In genomic region chr7:116167177-116167576, GRCh38 we compare ENCODE assay signal across 10 cellular contexts. TPM values are rescaled to one million over a fixed set of nuclear protein-coding genes. Genes with fewer than 3 reads are reported as not detected.
DNase-seq lines count a peak whose midpoint lies in the region; ATAC-seq lines count a peak whose summit lies in the region.
"Had no signal": no experiment of that assay in that cellular context is flagged by ENCODE, and none has a peak within 500 bp of the region (broad histone marks: within the 10 kb centered on the region; RNA-seq: fewer than 3 reads in every experiment).

No MANE protein-coding gene starts in this region.

- CTCF ChIA-PET in activated CD8-positive, alpha-beta T cell treated with anti-CD3 and anti-CD28 coated beads, Interleukin-2, amount 10 ng/mL, durations not matched to agents 7 days and 5 days (lab: Charles Lee) = interaction anchor here (1.0 to 3.1 kb wide), 20 partner anchors 9 to 698 kb away, joined by 3 to 23 read pairs (median 7); no protein-coding TSS in a partner anchor

- H3K79me2 ChIP-seq in Karpas-422 (ENCODE audit: low read length) = no peaks in the 10 kb centered on the region

- peaks cover 7% of the 10 kb centered on the region for H3K4me1 Mint-ChIP-seq in activated T-cell treated with anti-CD3 and anti-CD28 coated beads, Interleukin-2, amount 50 U/mL, for 4 hours (ENCODE audit: low read depth)
- H3K4me1 Mint-ChIP-seq in activated CD8-positive, alpha-beta T cell treated with anti-CD3 and anti-CD28 coated beads, Interleukin-2, amount 10 ng/mL, durations not matched to agents 7 days and 5 days (ENCODE audit: low read depth) = peaks cover 45% of the 10 kb centered on the region

- H3K4me3 Mint-ChIP-seq in activated T-cell treated with anti-CD3 and anti-CD28 coated beads, Interleukin-2, amount 50 U/mL, for 4 hours = no peak overlapping the region
- no peak overlapping the region for H3K4me3 Mint-ChIP-seq in activated CD8-positive, alpha-beta T cell treated with anti-CD3 and anti-CD28 coated beads, Interleukin-2, amount 10 ng/mL, durations not matched to agents 7 days and 5 days

- DNase-seq in activated T-cell treated with anti-CD3 and anti-CD28 coated beads, Interleukin-2, amount 50 U/mL, for 4 hours = no peak
- DNase-seq in activated T-cell treated with anti-CD3 and anti-CD28 coated beads, Interleukin-2, amount 50 U/mL, for 1 hour = no peak
- DNase-seq in Karpas-422 (peak; percentile 78), SHP77 treated with DMSO at 0.1 percent for 48 hours (lab: John Stamatoyannopoulos, UW) (no peak)
- peak; percentile 60 for DNase-seq in activated CD8-positive, alpha-beta T cell treated with anti-CD3 and anti-CD28 coated beads, Interleukin-2, amount 10 ng/mL, durations not matched to agents 7 days and 5 days
- peak; percentile 10 for DNase-seq in stimulated activated CD4-positive, alpha-beta T cell treated with anti-CD3 and anti-CD28 coated beads, Interleukin-4, amount 100 ng/mL, for 24 hours
- DNase-seq: NCI-H1930 had no signal

- peaks cover 13% of the 10 kb centered on the region for H3K27me3 Mint-ChIP-seq in activated T-cell treated with anti-CD3 and anti-CD28 coated beads, Interleukin-2, amount 50 U/mL, for 4 hours (ENCODE audit: low read depth)
- H3K27me3 Mint-ChIP-seq in activated CD8-positive, alpha-beta T cell treated with anti-CD3 and anti-CD28 coated beads, Interleukin-2, amount 10 ng/mL, durations not matched to agents 7 days and 5 days (ENCODE audit: low read depth) = peaks cover 22% of the 10 kb centered on the region

- no peaks in the 10 kb centered on the region for H3K36me3 Mint-ChIP-seq in activated T-cell treated with anti-CD3 and anti-CD28 coated beads, Interleukin-2, amount 50 U/mL, for 4 hours (ENCODE audit: insufficient read depth)
- peaks cover 3% of the 10 kb centered on the region for H3K36me3 Mint-ChIP-seq in activated CD8-positive, alpha-beta T cell treated with anti-CD3 and anti-CD28 coated beads, Interleukin-2, amount 10 ng/mL, durations not matched to agents 7 days and 5 days (ENCODE audit: low read depth)

- H3K9me2 ChIP-seq in Karpas-422 (replicated peaks; ENCODE audit: insufficient read depth, low read length) = no peaks in the 10 kb centered on the region

- no peaks in the 10 kb centered on the region for H3K27me3 ChIP-seq in Karpas-422 (ENCODE audit: low read length)
- H3K27me3 ChIP-seq: SJSA1 had no signal

- no peaks in the 10 kb centered on the region for H3K9me3 Mint-ChIP-seq in activated T-cell treated with anti-CD3 and anti-CD28 coated beads, Interleukin-2, amount 50 U/mL, for 4 hours
- H3K9me3 Mint-ChIP-seq in activated CD8-positive, alpha-beta T cell treated with anti-CD3 and anti-CD28 coated beads, Interleukin-2, amount 10 ng/mL, durations not matched to agents 7 days and 5 days (ENCODE audit: insufficient read depth) = no peaks in the 10 kb centered on the region

- no peak overlapping the region for H3K4me3 ChIP-seq in Karpas-422 (ENCODE audit: low read length)
- H3K4me3 ChIP-seq: SJSA1 had no signal

- H3K27ac Mint-ChIP-seq in activated CD8-positive, alpha-beta T cell treated with anti-CD3 and anti-CD28 coated beads, Interleukin-2, amount 10 ng/mL, durations not matched to agents 7 days and 5 days = peak overlapping the region; percentile 18

- peaks cover 10% of the 10 kb centered on the region for H3K4me1 ChIP-seq in Karpas-422 (ENCODE audit: low read length)

- H2AFZ ChIP-seq in Karpas-422 (ENCODE audit: low read length) = 0 out of 2 replicates have a peak overlapping the region, but pooled peaks have one; percentile 64

- peak; percentile 32 to 46 for ATAC-seq in activated T-cell treated with anti-CD3 and anti-CD28 coated beads, Interleukin-2, amount 50 U/mL, for 4 hours
- peak; percentile 83 for ATAC-seq in activated CD8-positive, alpha-beta T cell treated with anti-CD3 and anti-CD28 coated beads, Interleukin-2, amount 10 ng/mL, durations not matched to agents 7 days and 5 days
- ATAC-seq in GM21390 (IDR thresholded peaks at IDR 0.05; ENCODE audit: unreplicated experiment) (no peak), GM21619 (IDR thresholded peaks at IDR 0.05; ENCODE audit: unreplicated experiment) (no peak)

- POLR2A ChIA-PET in activated CD8-positive, alpha-beta T cell treated with anti-CD3 and anti-CD28 coated beads, Interleukin-2, amount 10 ng/mL, durations not matched to agents 7 days and 5 days (lab: Charles Lee) = no interaction called here

- H3K4me2 ChIP-seq in Karpas-422 (ENCODE audit: low read depth, low read length, poor library complexity, severe bottlenecking) = no peak overlapping the region

- H4K20me1 ChIP-seq in Karpas-422 (ENCODE audit: insufficient read depth, low read depth, low read length) = no peaks in the 10 kb centered on the region

- no peak overlapping the region for H3K27ac ChIP-seq in Karpas-422 (ENCODE audit: low read length)
- H3K27ac ChIP-seq: SJSA1 had no signal

- H3K9ac ChIP-seq in Karpas-422 (ENCODE audit: low read length) = no peak overlapping the region

- H3K9me3 ChIP-seq in Karpas-422 (ENCODE audit: low read length) = no peaks in the 10 kb centered on the region
- H3K9me3 ChIP-seq: SJSA1 had no signal

- H3K36me3 ChIP-seq in Karpas-422 (ENCODE audit: insufficient read depth, low read length) = no peaks in the 10 kb centered on the region
- H3K36me3 ChIP-seq: SJSA1 had no signal

RNA-seq across cellular contexts. Expression of gene TES, which starts 43.2 kb away (rescaled TPM):
- total RNA-seq in activated T-cell treated with anti-CD3 and anti-CD28 coated beads, Interleukin-2, amount 50 U/mL, for 4 hours = 10 to 100 TPM; 38.0 to 57.1 (median 53.4) TPM
- total RNA-seq in Karpas-422 (2014; rRNA removed; shearing (Covaris generic); ENCODE audit: low replicate concordance) = not detected in 2 replicates
- total RNA-seq in activated CD8-positive, alpha-beta T cell treated with anti-CD3 and anti-CD28 coated beads, Interleukin-2, amount 10 ng/mL, durations not matched to agents 7 days and 5 days = 100 to 1,000 TPM; 110 to 112 TPM

Comparison
In these comparisons a context has a peak if more than half of its experiments do, and no peak if none do; other contexts are left out.
1. ATAC-seq: peak in activated T-cell treated with anti-CD3 and anti-CD28 coated beads, Interleukin-2, amount 50 U/mL, for 4 hours (2 of 2) and activated CD8-positive, alpha-beta T cell treated with anti-CD3 and anti-CD28 coated beads, Interleukin-2, amount 10 ng/mL, durations not matched to agents 7 days and 5 days (single experiment); none in GM21390 (single experiment) and GM21619 (single experiment).
2. DNase-seq: peak in Karpas-422 (single experiment), activated CD8-positive, alpha-beta T cell treated with anti-CD3 and anti-CD28 coated beads, Interleukin-2, amount 10 ng/mL, durations not matched to agents 7 days and 5 days (single experiment) and stimulated activated CD4-positive, alpha-beta T cell treated with anti-CD3 and anti-CD28 coated beads, Interleukin-4, amount 100 ng/mL, for 24 hours (single experiment); none in activated T-cell treated with anti-CD3 and anti-CD28 coated beads, Interleukin-2, amount 50 U/mL, for 4 hours (single experiment), activated T-cell treated with anti-CD3 and anti-CD28 coated beads, Interleukin-2, amount 50 U/mL, for 1 hour (single experiment) and SHP77 treated with DMSO at 0.1 percent for 48 hours (single experiment).
3. RNA of gene TES, which starts 43.2 kb away (total RNA-seq): 110 to 112 TPM in activated CD8-positive, alpha-beta T cell treated with anti-CD3 and anti-CD28 coated beads, Interleukin-2, amount 10 ng/mL, durations not matched to agents 7 days and 5 days and 38.0 to 57.1 TPM in activated T-cell treated with anti-CD3 and anti-CD28 coated beads, Interleukin-2, amount 50 U/mL, for 4 hours; not detected in Karpas-422; every median in the first group is over 10 times any median in the second.